ENCODE assay signal across 1 cellular context in the genomic region with DNA sequence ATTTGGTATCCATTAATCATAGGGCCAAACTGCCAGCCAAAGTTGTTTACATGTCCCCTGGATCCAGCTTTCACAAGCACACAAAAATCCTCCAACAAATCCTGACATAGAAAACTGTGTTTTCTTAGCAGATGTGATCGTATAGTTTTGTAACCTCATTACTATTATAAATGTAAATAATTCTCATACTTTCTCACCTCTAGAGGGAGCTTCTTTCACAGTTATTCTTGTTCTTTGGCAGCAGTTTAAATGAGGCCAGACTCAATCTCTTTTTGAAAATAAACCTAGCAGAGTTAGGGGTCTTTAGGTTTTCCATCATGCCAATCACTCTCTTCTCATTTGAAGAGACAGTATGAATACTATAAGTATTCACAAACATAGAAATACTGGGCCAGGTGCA.
TF ChIP-seq lines count a peak whose summit lies in the region.

No MANE protein-coding gene starts in this region.

TF ChIP-seq in GM12878, 131 proteins besides CTCF, POLR2A, EP300 and RAD21 (continued from another document):
- TF ChIP-seq, protein P1, sequence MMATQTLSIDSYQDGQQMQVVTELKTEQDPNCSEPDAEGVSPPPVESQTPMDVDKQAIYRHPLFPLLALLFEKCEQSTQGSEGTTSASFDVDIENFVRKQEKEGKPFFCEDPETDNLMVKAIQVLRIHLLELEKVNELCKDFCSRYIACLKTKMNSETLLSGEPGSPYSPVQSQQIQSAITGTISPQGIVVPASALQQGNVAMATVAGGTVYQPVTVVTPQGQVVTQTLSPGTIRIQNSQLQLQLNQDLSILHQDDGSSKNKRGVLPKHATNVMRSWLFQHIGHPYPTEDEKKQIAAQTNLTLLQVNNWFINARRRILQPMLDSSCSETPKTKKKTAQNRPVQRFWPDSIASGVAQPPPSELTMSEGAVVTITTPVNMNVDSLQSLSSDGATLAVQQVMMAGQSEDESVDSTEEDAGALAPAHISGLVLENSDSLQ (IDR thresholded peaks at IDR 0.05) = peak; percentile 38; the same call in 1 of the 2 replicates
- TF ChIP-seq, protein P2, sequence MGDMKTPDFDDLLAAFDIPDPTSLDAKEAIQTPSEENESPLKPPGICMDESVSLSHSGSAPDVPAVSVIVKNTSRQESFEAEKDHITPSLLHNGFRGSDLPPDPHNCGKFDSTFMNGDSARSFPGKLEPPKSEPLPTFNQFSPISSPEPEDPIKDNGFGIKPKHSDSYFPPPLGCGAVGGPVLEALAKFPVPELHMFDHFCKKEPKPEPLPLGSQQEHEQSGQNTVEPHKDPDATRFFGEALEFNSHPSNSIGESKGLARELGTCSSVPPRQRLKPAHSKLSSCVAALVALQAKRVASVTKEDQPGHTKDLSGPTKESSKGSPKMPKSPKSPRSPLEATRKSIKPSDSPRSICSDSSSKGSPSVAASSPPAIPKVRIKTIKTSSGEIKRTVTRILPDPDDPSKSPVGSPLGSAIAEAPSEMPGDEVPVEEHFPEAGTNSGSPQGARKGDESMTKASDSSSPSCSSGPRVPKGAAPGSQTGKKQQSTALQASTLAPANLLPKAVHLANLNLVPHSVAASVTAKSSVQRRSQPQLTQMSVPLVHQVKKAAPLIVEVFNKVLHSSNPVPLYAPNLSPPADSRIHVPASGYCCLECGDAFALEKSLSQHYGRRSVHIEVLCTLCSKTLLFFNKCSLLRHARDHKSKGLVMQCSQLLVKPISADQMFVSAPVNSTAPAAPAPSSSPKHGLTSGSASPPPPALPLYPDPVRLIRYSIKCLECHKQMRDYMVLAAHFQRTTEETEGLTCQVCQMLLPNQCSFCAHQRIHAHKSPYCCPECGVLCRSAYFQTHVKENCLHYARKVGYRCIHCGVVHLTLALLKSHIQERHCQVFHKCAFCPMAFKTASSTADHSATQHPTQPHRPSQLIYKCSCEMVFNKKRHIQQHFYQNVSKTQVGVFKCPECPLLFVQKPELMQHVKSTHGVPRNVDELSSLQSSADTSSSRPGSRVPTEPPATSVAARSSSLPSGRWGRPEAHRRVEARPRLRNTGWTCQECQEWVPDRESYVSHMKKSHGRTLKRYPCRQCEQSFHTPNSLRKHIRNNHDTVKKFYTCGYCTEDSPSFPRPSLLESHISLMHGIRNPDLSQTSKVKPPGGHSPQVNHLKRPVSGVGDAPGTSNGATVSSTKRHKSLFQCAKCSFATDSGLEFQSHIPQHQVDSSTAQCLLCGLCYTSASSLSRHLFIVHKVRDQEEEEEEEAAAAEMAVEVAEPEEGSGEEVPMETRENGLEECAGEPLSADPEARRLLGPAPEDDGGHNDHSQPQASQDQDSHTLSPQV (IDR thresholded peaks at IDR 0.05) = 0 out of 2 replicates have a peak, but pooled peaks have one; percentile 37
- TF ChIP-seq RBBP5 (conservative IDR thresholded peaks at IDR 0.05) = no peak
TF ChIP-seq in GM12878: peak in this region for 4.
